Comparison of ENCODE assay signal across 1 cellular context in the genomic region with DNA sequence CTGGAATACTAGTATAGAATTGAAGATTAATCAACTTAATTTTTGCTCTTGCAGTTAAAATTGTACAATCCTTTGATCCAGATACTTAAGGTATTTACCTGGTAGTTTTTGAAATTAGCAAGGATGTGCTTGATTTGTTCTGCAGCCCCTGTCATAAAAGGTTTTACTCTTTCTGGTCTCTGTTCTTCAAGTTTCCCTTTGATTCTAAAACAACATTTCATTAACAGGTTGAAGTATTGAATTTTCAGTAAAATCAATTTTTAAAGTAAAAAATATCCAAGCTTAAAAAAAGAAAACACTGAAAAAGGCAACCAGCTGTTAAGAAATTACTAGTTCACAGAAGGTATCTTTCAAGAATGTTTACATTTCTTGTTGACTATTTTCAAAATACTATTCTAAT.
TF ChIP-seq lines count a peak whose summit lies in the region.

No MANE protein-coding gene starts in this region.

TF ChIP-seq in GM12878, 131 proteins besides CTCF, POLR2A, EP300 and RAD21 (continued from another document):
- TF ChIP-seq, protein P1, sequence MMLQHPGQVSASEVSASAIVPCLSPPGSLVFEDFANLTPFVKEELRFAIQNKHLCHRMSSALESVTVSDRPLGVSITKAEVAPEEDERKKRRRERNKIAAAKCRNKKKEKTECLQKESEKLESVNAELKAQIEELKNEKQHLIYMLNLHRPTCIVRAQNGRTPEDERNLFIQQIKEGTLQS (IDR thresholded peaks at IDR 0.05; ENCODE audit: borderline replicate concordance, extremely low read depth, low read depth, low read length), result no peak
